In the genomic region with DNA sequence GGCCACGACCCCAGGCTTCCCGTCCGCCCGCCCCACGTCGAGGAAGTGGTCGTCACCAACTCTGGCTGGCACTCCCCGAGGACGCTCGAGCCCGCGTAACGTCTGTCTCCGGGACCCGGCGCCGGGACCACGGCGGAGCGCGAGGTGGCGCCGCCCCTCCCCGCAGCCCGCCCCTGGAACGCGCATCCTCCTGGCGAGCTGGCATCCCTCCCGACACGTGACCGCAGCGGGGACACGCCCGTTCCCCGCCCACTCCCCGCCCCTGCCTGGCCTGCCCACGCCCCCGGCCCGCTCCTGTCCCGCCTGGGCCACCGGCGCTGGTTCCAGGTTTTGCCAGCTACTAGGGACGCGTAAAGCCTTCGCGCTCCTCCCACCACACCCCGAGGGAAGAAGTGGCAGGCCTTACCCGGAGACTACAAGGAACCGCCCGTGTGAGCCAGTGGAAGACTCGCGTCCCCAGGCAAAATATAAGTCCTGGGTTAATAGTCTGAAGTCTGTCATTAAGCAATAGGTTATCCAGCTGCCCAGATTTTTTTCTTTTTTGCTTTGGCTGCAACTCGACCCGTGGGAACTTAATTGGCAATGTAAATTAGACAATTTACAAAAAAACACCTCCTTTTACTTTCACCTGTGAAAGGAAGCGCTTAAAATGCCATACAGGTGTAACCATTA, we compare ENCODE assay signal across 8 cellular contexts. TPM values are rescaled to one million over a fixed set of nuclear protein-coding genes. Genes with fewer than 3 reads are reported as not detected.
DNase-seq lines count a peak whose midpoint lies in the region; ATAC-seq and TF ChIP-seq lines count a peak whose summit lies in the region.

A gene (minus strand): TSS at position 131 of the 672 bp plus-strand sequence. CDS start 20,291 bp downstream, outside the sequence.

- H3K4me1 ChIP-seq in skeletal muscle tissue (ENCODE audit: control insufficient read depth in 3 of 3, insufficient read depth in 3 of 3, low read length in 3 of 3) = peaks cover 5 to 9% (median 6%) of the 10 kb centered on the region in 3 donors

- peaks cover 3 to 21% (median 17%) of the 10 kb centered on the region in 3 donors for H3K27me3 ChIP-seq in skeletal muscle tissue (ENCODE audit: control insufficient read depth in 3 of 3, insufficient read depth in 3 of 3, low read length in 3 of 3)

- DNase-seq in Calu3 = peak; percentile 91
- DNase-seq in NCI-H226 = peak; percentile 74
- DNase-seq in activated CD4-positive, CD25-positive, alpha-beta regulatory T cell treated with anti-CD3 and anti-CD28 coated beads, Interleukin-2, amount 50 U/mL, for 16 hours (ENCODE audit: low read depth, low spot score) = peak; percentile 44
- peak; percentile 89 to 96 for DNase-seq in cardiac fibroblast (ENCODE audit: low read depth in 2 of 2)
- DNase-seq in iPS-NIHi11 (ENCODE audit: low spot score) = peak; percentile 98

- peak within 1 kb of the TSS; percentile 16 to 71 (median 40) for H3K9ac ChIP-seq in skeletal muscle tissue (ENCODE audit: low read depth in 1 of 3, low read length in 3 of 3)

- H3K4me3 ChIP-seq in cardiac fibroblast (replicated peaks in 1 of 2; ENCODE audit: low read depth in 2 of 2, low read length in 2 of 2) = peak within 1 kb of the TSS; percentile 79
- peak within 1 kb of the TSS; percentile 63 to 83 (median 78) for H3K4me3 ChIP-seq in skeletal muscle tissue (ENCODE audit: low read length in 3 of 3)

- BruUV-seq in Calu3 (replicated peaks; lab: Mats Ljungman, UMichigan) = no TSS peak

- intact Hi-C loops in Calu3 (cut with micrococcal nuclease; ENCODE audit: unreplicated experiment) = no loop called here

- no peaks in the 10 kb centered on the region for H3K27me3 Mint-ChIP-seq in Calu3 (ENCODE audit: unreplicated experiment)

- ATAC-seq in HG02981 (IDR thresholded peaks at IDR 0.05; ENCODE audit: unreplicated experiment) (peak; percentile 55), GM19455 (IDR thresholded peaks at IDR 0.05; ENCODE audit: unreplicated experiment) (no peak)

- no peaks in the 10 kb centered on the region for H3K9me3 ChIP-seq in skeletal muscle tissue (ENCODE audit: control insufficient read depth in 3 of 3, low read length in 3 of 3)

- no peaks in the 10 kb centered on the region for H3K9me3 Mint-ChIP-seq in Calu3 (ENCODE audit: low read depth, unreplicated experiment)

- H3K36me3 Mint-ChIP-seq in Calu3 (ENCODE audit: insufficient read depth, unreplicated experiment) = peaks cover 20% of the 10 kb centered on the region

- CTCF ChIA-PET in Calu3 (lab: Charles Lee) = interaction anchor here (0.5 to 2.2 kb wide), 5 partner anchors 12 to 211 kb away, joined by 3 to 5 read pairs (median 3); a partner anchor contains a TSS

- no peak for TF ChIP-seq CTCF in Calu3 (IDR thresholded peaks at IDR 0.05; ENCODE audit: unreplicated experiment)
- TF ChIP-seq CTCF in cardiac fibroblast (IDR thresholded peaks at IDR 0.05; ENCODE audit: low read depth, low read length) = no peak

- H3K36me3 ChIP-seq in skeletal muscle tissue (ENCODE audit: control insufficient read depth in 3 of 3, insufficient read depth in 3 of 3, low read length in 3 of 3) = no peaks in the 10 kb centered on the region

- peak within 1 kb of the TSS; percentile 59 for H3K27ac ChIP-seq in skeletal muscle tissue (ENCODE audit: low read depth, low read length)

- peak within 1 kb of the TSS; percentile 81 for H3K4me3 Mint-ChIP-seq in Calu3 (ENCODE audit: low read depth, unreplicated experiment)

- H3K27ac Mint-ChIP-seq in Calu3 (ENCODE audit: unreplicated experiment) = peak within 1 kb of the TSS; percentile 71

- H3K4me1 Mint-ChIP-seq in Calu3 (ENCODE audit: low read depth, unreplicated experiment) = no peaks in the 10 kb centered on the region

RNA-seq across cellular contexts. Expression of the gene that starts here (rescaled TPM):
- total RNA-seq in Calu3 (2022) (26.0 and 34.8 TPM in 2 replicates), skeletal muscle tissue (33.9 TPM)

Comparison
In these comparisons a context has a peak if more than half of its experiments do, and no peak if none do; other contexts are left out.
1. DNase-seq: peak in every context shown above with its lines; median percentile 98 in iPS-NIHi11; 92 in cardiac fibroblast; 91 in Calu3; 74 in NCI-H226; 44 in activated CD4-positive, CD25-positive, alpha-beta regulatory T cell treated with anti-CD3 and anti-CD28 coated beads, Interleukin-2, amount 50 U/mL, for 16 hours.